18 cellular contexts compared by ENCODE assay signal in genomic region chr1:212702672-212703071, GRCh38. TPM values are rescaled to one million over a fixed set of nuclear protein-coding genes. Genes with fewer than 3 reads are reported as not detected.
A peak's percentile ranks its signal among the peaks of the same experiment; 100 is the strongest.
DNase-seq lines count a peak whose midpoint lies in the region; ATAC-seq and FAIRE-seq lines count a peak whose summit lies in the region.
"Had no signal": no experiment of that assay in that cellular context is flagged by ENCODE, and none has a peak within 500 bp of the region (broad histone marks: within the 10 kb centered on the region; RNA-seq: fewer than 3 reads in every experiment).

No MANE protein-coding gene starts in this region.

- H3K27me3 Mint-ChIP-seq in activated T-cell treated with anti-CD3 and anti-CD28 coated beads, Interleukin-2, amount 50 U/mL, for 72 hours (ENCODE audit: low read depth) = peaks cover 7% of the 10 kb centered on the region
- H3K27me3 Mint-ChIP-seq in activated T-helper 17 cell treated with anti-CD3 and anti-CD28 coated beads, Interleukin-2, amount 50 U/mL, for 72 hours = no peaks in the 10 kb centered on the region

- H3K4me1 Mint-ChIP-seq in activated T-cell treated with anti-CD3 and anti-CD28 coated beads, Interleukin-2, amount 50 U/mL, for 72 hours (ENCODE audit: low read depth) = peaks cover 57% of the 10 kb centered on the region
- peaks cover 28% of the 10 kb centered on the region for H3K4me1 Mint-ChIP-seq in activated T-helper 17 cell treated with anti-CD3 and anti-CD28 coated beads, Interleukin-2, amount 50 U/mL, for 72 hours
- H3K4me1 Mint-ChIP-seq in stimulated activated effector memory CD8-positive, alpha-beta T cell treated with anti-CD3 and anti-CD28 coated beads, Interleukin-12 subunit alpha, Interleukin-12 subunit beta, amount 100 ng/mL, for 72 hours = peaks cover 51% of the 10 kb centered on the region

- no peak for ATAC-seq in activated T-cell treated with anti-CD3 and anti-CD28 coated beads, Interleukin-2, amount 50 U/mL, for 72 hours (replicated peaks in 1 of 2)
- ATAC-seq in activated T-helper 17 cell treated with anti-CD3 and anti-CD28 coated beads, Interleukin-2, amount 50 U/mL, for 72 hours (replicated peaks) = no peak
- ATAC-seq in stimulated activated effector memory CD8-positive, alpha-beta T cell treated with anti-CD3 and anti-CD28 coated beads, Interleukin-12 subunit alpha, Interleukin-12 subunit beta, amount 100 ng/mL, for 72 hours = no peak
- ATAC-seq in GM21423 (IDR thresholded peaks at IDR 0.05; ENCODE audit: unreplicated experiment) = no peak
- ATAC-seq: GM12878, K562 had no signal

- H3K9me3 Mint-ChIP-seq in activated T-cell treated with anti-CD3 and anti-CD28 coated beads, Interleukin-2, amount 50 U/mL, for 72 hours = no peaks in the 10 kb centered on the region
- H3K9me3 Mint-ChIP-seq in activated T-helper 17 cell treated with anti-CD3 and anti-CD28 coated beads, Interleukin-2, amount 50 U/mL, for 72 hours = no peaks in the 10 kb centered on the region
- no peaks in the 10 kb centered on the region for H3K9me3 Mint-ChIP-seq in stimulated activated effector memory CD8-positive, alpha-beta T cell treated with anti-CD3 and anti-CD28 coated beads, Interleukin-12 subunit alpha, Interleukin-12 subunit beta, amount 100 ng/mL, for 72 hours

- no peak for DNase-seq in activated T-cell treated with anti-CD3 and anti-CD28 coated beads, Interleukin-2, amount 50 U/mL, for 72 hours
- no peak for DNase-seq in activated T-cell treated with anti-CD3 and anti-CD28 coated beads, Interleukin-2, amount 50 U/mL, for 1 hour
- no peak for DNase-seq in stimulated activated effector memory CD8-positive, alpha-beta T cell treated with anti-CD3 and anti-CD28 coated beads, Interleukin-12 subunit alpha, Interleukin-12 subunit beta, amount 100 ng/mL, for 72 hours (ENCODE audit: low spot score in 2 of 2)
- DNase-seq in NCI-H2107 treated with DMSO at 0.1 percent for 48 hours (lab: John Stamatoyannopoulos, UW; ENCODE audit: unreplicated experiment) (no peak), OCI-M1 (lab: John Stamatoyannopoulos, UW) (no peak)
- DNase-seq: ACHN, AML-193, Calu3, DMS79 treated with DMSO at 0.1 percent for 48 hours, NCI-H187, NCI-H510A, NCI-H774 had no signal

- peak overlapping the region; percentile 66 to 96 for H3K4me3 Mint-ChIP-seq in activated T-cell treated with anti-CD3 and anti-CD28 coated beads, Interleukin-2, amount 50 U/mL, for 72 hours
- peak overlapping the region; percentile 94 for H3K4me3 Mint-ChIP-seq in activated T-helper 17 cell treated with anti-CD3 and anti-CD28 coated beads, Interleukin-2, amount 50 U/mL, for 72 hours
- H3K4me3 Mint-ChIP-seq in stimulated activated effector memory CD8-positive, alpha-beta T cell treated with anti-CD3 and anti-CD28 coated beads, Interleukin-12 subunit alpha, Interleukin-12 subunit beta, amount 100 ng/mL, for 72 hours = peak overlapping the region; percentile 84

- FAIRE-seq in G401.6 (lab: Jason Lieb, UNC) = peak; percentile 25
- FAIRE-seq: GM12878, H1, K562 had no signal

- peaks cover 3 to 7% of the 10 kb centered on the region in 2 donors for H3K36me3 Mint-ChIP-seq in activated T-cell treated with anti-CD3 and anti-CD28 coated beads, Interleukin-2, amount 50 U/mL, for 72 hours (ENCODE audit: insufficient read depth in 2 of 2)
- no peaks in the 10 kb centered on the region for H3K36me3 Mint-ChIP-seq in activated T-helper 17 cell treated with anti-CD3 and anti-CD28 coated beads, Interleukin-2, amount 50 U/mL, for 72 hours (ENCODE audit: low read depth)
- H3K36me3 Mint-ChIP-seq in stimulated activated effector memory CD8-positive, alpha-beta T cell treated with anti-CD3 and anti-CD28 coated beads, Interleukin-12 subunit alpha, Interleukin-12 subunit beta, amount 100 ng/mL, for 72 hours = peaks cover 7% of the 10 kb centered on the region

- peak overlapping the region; percentile 78 for H3K27ac Mint-ChIP-seq in activated T-cell treated with anti-CD3 and anti-CD28 coated beads, Interleukin-2, amount 50 U/mL, for 72 hours
- no peak overlapping the region for H3K27ac Mint-ChIP-seq in activated T-helper 17 cell treated with anti-CD3 and anti-CD28 coated beads, Interleukin-2, amount 50 U/mL, for 72 hours
- no peak overlapping the region for H3K27ac Mint-ChIP-seq in stimulated activated effector memory CD8-positive, alpha-beta T cell treated with anti-CD3 and anti-CD28 coated beads, Interleukin-12 subunit alpha, Interleukin-12 subunit beta, amount 100 ng/mL, for 72 hours

RNA-seq across cellular contexts. Expression of gene BATF3, which starts 3.0 kb away (rescaled TPM):
- 100 to 1,000 TPM; 400 to 660 TPM for total RNA-seq in activated T-cell treated with anti-CD3 and anti-CD28 coated beads, Interleukin-2, amount 50 U/mL, for 72 hours
- total RNA-seq in activated T-helper 17 cell treated with anti-CD3 and anti-CD28 coated beads, Interleukin-2, amount 50 U/mL, for 72 hours = 100 to 1,000 TPM in 1 of 2 donors, 10 to 100 TPM in 1; 97.3 to 129 TPM
